In genomic region chr19:2055871-2056809, GRCh38 we compare ENCODE assay signal across 8 cellular contexts. TPM values are rescaled to one million over a fixed set of nuclear protein-coding genes. Genes with fewer than 3 reads are reported as not detected.
DNase-seq lines count a peak whose midpoint lies in the region; ATAC-seq, FAIRE-seq and TF ChIP-seq lines count a peak whose summit lies in the region.

No MANE protein-coding gene starts in this region.

- CTCF ChIA-PET in activated naive CD4-positive, alpha-beta T cell treated with anti-CD3 and anti-CD28 coated beads for 36 hours (lab: Charles Lee) = no interaction called here
- CTCF ChIA-PET in H1 (lab: Charles Lee; ENCODE audit: partially characterized antibody) = interaction anchor here (0.6 to 3.2 kb wide), 3 partner anchors 13 to 165 kb away, joined by 3 to 16 read pairs (median 5); no protein-coding TSS in a partner anchor

- peak overlapping the region; percentile 5 for H3K4ac ChIP-seq in H1 (replicated peaks; ENCODE audit: insufficient read length, low read depth, low read length)

- H3K36me3 ChIP-seq in SK-N-MC (ENCODE audit: insufficient read depth, low read length) (no peaks in the 10 kb centered on the region), H1 (ENCODE audit: control insufficient read depth in 2 of 4, insufficient read depth in 4 of 4, low read length in 3 of 4) (no peaks in the 10 kb centered on the region)

- H3K27ac Mint-ChIP-seq in activated naive CD4-positive, alpha-beta T cell treated with anti-CD3 and anti-CD28 coated beads for 36 hours = peak overlapping the region; percentile 91
- H3K27ac Mint-ChIP-seq in natural killer cell treated with Interleukin-12 subunit alpha and Interleukin-12 subunit beta and Interleukin-15 and Interleukin-18, amount 100 ng/mL, for 72 hours = peak overlapping the region; percentile 70 to 84

- H3K27me3 Mint-ChIP-seq in activated naive CD4-positive, alpha-beta T cell treated with anti-CD3 and anti-CD28 coated beads for 36 hours (ENCODE audit: low read depth) = no peaks in the 10 kb centered on the region
- no peaks in the 10 kb centered on the region for H3K27me3 Mint-ChIP-seq in natural killer cell treated with Interleukin-12 subunit alpha and Interleukin-12 subunit beta and Interleukin-15 and Interleukin-18, amount 100 ng/mL, for 72 hours

- TF ChIP-seq RAD21 in H1 (IDR thresholded peaks at IDR 0.05 in 1 of 2, conservative IDR thresholded peaks at IDR 0.05 in 1 of 2; ENCODE audit: low read depth in 2 of 2, low read length in 2 of 2) = no peak

- H3K4me1 ChIP-seq in H1 (replicated peaks in 1 of 4; ENCODE audit: control insufficient read depth in 3 of 4, insufficient read depth in 4 of 4, low read length in 3 of 4) = peaks cover 4 to 22% (median 18%) of the 10 kb centered on the region in 4 experiments

- ATAC-seq in natural killer cell treated with Interleukin-12 subunit alpha and Interleukin-12 subunit beta and Interleukin-15 and Interleukin-18, amount 100 ng/mL, for 72 hours = peak in 1 of 2 donors; percentile 10
- no peak for ATAC-seq in GM19328 (IDR thresholded peaks at IDR 0.05; ENCODE audit: unreplicated experiment)

- 0 out of 2 replicates have a peak overlapping the region, but pooled peaks have one; percentile 61 for H2BK20ac ChIP-seq in H1 (ENCODE audit: low read length)

- H2AK5ac ChIP-seq in H1 (ENCODE audit: low read depth, low read length) = no peak overlapping the region

- no peaks in the 10 kb centered on the region for H4K20me1 ChIP-seq in H1 (replicated peaks in 1 of 2; ENCODE audit: control insufficient read depth in 1 of 2, insufficient read depth in 2 of 2, low read length in 2 of 2)

- peaks cover 60% of the 10 kb centered on the region for H3K4me1 Mint-ChIP-seq in activated naive CD4-positive, alpha-beta T cell treated with anti-CD3 and anti-CD28 coated beads for 36 hours (ENCODE audit: low read depth)
- H3K4me1 Mint-ChIP-seq in natural killer cell treated with Interleukin-12 subunit alpha and Interleukin-12 subunit beta and Interleukin-15 and Interleukin-18, amount 100 ng/mL, for 72 hours (ENCODE audit: low read depth in 2 of 2) = peaks cover 13 to 35% of the 10 kb centered on the region in 2 donors

- H2BK12ac ChIP-seq in H1 (ENCODE audit: low read depth, low read length) = peak overlapping the region; percentile 85; the same call in 1 of the 2 replicates

- intact Hi-C loops in activated naive CD4-positive, alpha-beta T cell treated with anti-CD3 and anti-CD28 coated beads for 36 hours (cut with micrococcal nuclease) = no loop called here

- peak overlapping the region; percentile 89; the same call in 1 of the 2 replicates for H2BK5ac ChIP-seq in H1 (ENCODE audit: low read depth, low read length)

- H4K5ac ChIP-seq in H1 (ENCODE audit: insufficient read length, low read depth, low read length) = no peak overlapping the region

- peak overlapping the region; percentile 9; the same call in 1 of the 2 replicates for H3K27ac ChIP-seq in SK-N-MC
- H3K27ac ChIP-seq in H1 (ENCODE audit: low read depth, low read length) = no peak overlapping the region; the same call in 1 of the 2 replicates

- TF ChIP-seq POLR2A in H1 (IDR thresholded peaks at IDR 0.05; ENCODE audit: control extremely low read depth in 1 of 2, low read depth in 2 of 2, low read length in 2 of 2) = peak in 1 of 2 experiments; percentile 31; a peak in 1 of 3 replicates

- WGBS in H1 (ENCODE audit: extremely low coverage in 1 of 2, insufficient coverage in 1 of 2, insufficient read length in 1 of 2, insufficient replicate concordance in 2 of 2, low coverage in 1 of 2, low lambda C conversion rate in 2 of 2, missing lambda C conversion rate in 1 of 2), 2 experiments = 72% methylated on average over 9 of the region's 22 CpGs; no CpG with 5 or more reads in 1 of the 2 experiments

- H3K23ac ChIP-seq in H1 (ENCODE audit: insufficient read length) = no peak overlapping the region

- H3K4me3 Mint-ChIP-seq in activated naive CD4-positive, alpha-beta T cell treated with anti-CD3 and anti-CD28 coated beads for 36 hours = peak overlapping the region; percentile 62
- peak overlapping the region; percentile 52 for H3K4me3 Mint-ChIP-seq in natural killer cell treated with Interleukin-12 subunit alpha and Interleukin-12 subunit beta and Interleukin-15 and Interleukin-18, amount 100 ng/mL, for 72 hours

- peak overlapping the region; percentile 71; the same call in 1 of the 2 replicates for H3K18ac ChIP-seq in H1 (ENCODE audit: extremely low read depth, low read length)

- H3K9me3 ChIP-seq in SK-N-MC (ENCODE audit: low read depth, low read length) = no peaks in the 10 kb centered on the region
- no peaks in the 10 kb centered on the region for H3K9me3 ChIP-seq in H1 (ENCODE audit: insufficient read depth in 2 of 2, low read depth in 1 of 2, low read length in 1 of 2)

- no peak overlapping the region for H3K14ac ChIP-seq in H1 (ENCODE audit: insufficient read length)

- H3K4me2 ChIP-seq in H1 (ENCODE audit: insufficient read depth in 1 of 2, low read depth in 2 of 2, low read length in 2 of 2) = peak overlapping the region in 1 of 2 experiments; percentile 29; a peak in 2 of 4 replicates

- H2BK15ac ChIP-seq in H1 (ENCODE audit: low read length) = no peak overlapping the region; the same call in 1 of the 2 replicates

- TF ChIP-seq EP300 in H1 (IDR thresholded peaks at IDR 0.05; ENCODE audit: borderline replicate concordance in 1 of 2, low read depth in 2 of 2, low read length in 2 of 2) = no peak

- H3K9ac ChIP-seq in SK-N-MC (ENCODE audit: insufficient read length) (no peak overlapping the region), H1 (replicated peaks in 1 of 4; ENCODE audit: extremely low read depth in 1 of 4, low read depth in 3 of 4, low read length in 3 of 4) (no peak overlapping the region; a peak in 2 of 7 replicates)

- peak; percentile 65 for DNase-seq in activated naive CD4-positive, alpha-beta T cell treated with anti-CD3 and anti-CD28 coated beads for 36 hours
- no peak for DNase-seq in activated naive CD4-positive, alpha-beta T cell (lab: John Stamatoyannopoulos, UW)
- DNase-seq in SK-N-MC (ENCODE audit: low read depth, low spot score) (no peak), H1 (ENCODE audit: low read depth in 1 of 2, low spot score in 2 of 2) (peak in 1 of 2 experiments; percentile 62), NCI-H187 (lab: John Stamatoyannopoulos, UW) (no peak), DMS79 treated with DMSO at 0.1 percent for 48 hours (lab: John Stamatoyannopoulos, UW) (no peak)
- no peak for DNase-seq in natural killer cell treated with Interleukin-12 subunit alpha and Interleukin-12 subunit beta and Interleukin-15 and Interleukin-18, amount 100 ng/mL, for 72 hours (ENCODE audit: low spot score)

- 0 out of 2 replicates have a peak overlapping the region, but pooled peaks have one; percentile 26 for H2AFZ ChIP-seq in H1 (ENCODE audit: low read length)

- no peak for TF ChIP-seq CTCF in H1 (IDR thresholded peaks at IDR 0.05; ENCODE audit: control extremely low read depth in 1 of 3, insufficient read depth in 1 of 3, low read depth in 1 of 3, low read length in 3 of 3)

- no peak overlapping the region for H2BK120ac ChIP-seq in H1 (replicated peaks; ENCODE audit: low read depth, low read length)

- FAIRE-seq in H1 (lab: Jason Lieb, UNC) = no peak

- H3K4me3 ChIP-seq in SK-N-MC (no peak overlapping the region), H1 (ENCODE audit: extremely low read depth in 1 of 4, insufficient read depth in 2 of 4, low read depth in 3 of 4, low read length in 4 of 4) (no peak overlapping the region)

- H3K36me3 Mint-ChIP-seq in activated naive CD4-positive, alpha-beta T cell treated with anti-CD3 and anti-CD28 coated beads for 36 hours (ENCODE audit: low read depth) = no peaks in the 10 kb centered on the region
- H3K36me3 Mint-ChIP-seq in natural killer cell treated with Interleukin-12 subunit alpha and Interleukin-12 subunit beta and Interleukin-15 and Interleukin-18, amount 100 ng/mL, for 72 hours = no peaks in the 10 kb centered on the region

- 0 out of 2 replicates have a peak overlapping the region, but pooled peaks have one; percentile 64 for H4K8ac ChIP-seq in H1 (ENCODE audit: extremely low read depth, insufficient read depth, low read length)

- H3K27me3 ChIP-seq in H1 (replicated peaks in 1 of 4; ENCODE audit: control insufficient read depth in 3 of 4, extremely low read depth in 1 of 4, insufficient read depth in 3 of 4, low read length in 3 of 4) = no peaks in the 10 kb centered on the region

- peaks cover 2% of the 10 kb centered on the region; the same call in 1 of the 2 replicates for H3K23me2 ChIP-seq in H1 (ENCODE audit: low read depth, low read length)

- POLR2A ChIA-PET in H1 (lab: Charles Lee; ENCODE audit: partially characterized antibody) = interaction anchor here (0.8 to 22.2 kb wide), 3 partner anchors 10 to 150 kb away, joined by 5 to 524 read pairs (median 7); no protein-coding TSS in a partner anchor

- no peaks in the 10 kb centered on the region for H3K79me2 ChIP-seq in H1 (ENCODE audit: control insufficient read depth in 1 of 2, insufficient read depth in 2 of 2, low read length in 2 of 2)

- H3K9me3 Mint-ChIP-seq in activated naive CD4-positive, alpha-beta T cell treated with anti-CD3 and anti-CD28 coated beads for 36 hours = no peaks in the 10 kb centered on the region
- H3K9me3 Mint-ChIP-seq in natural killer cell treated with Interleukin-12 subunit alpha and Interleukin-12 subunit beta and Interleukin-15 and Interleukin-18, amount 100 ng/mL, for 72 hours = no peaks in the 10 kb centered on the region

- no peak overlapping the region for H3K56ac ChIP-seq in H1 (replicated peaks; ENCODE audit: insufficient read length, low read depth, low read length)

- H4K91ac ChIP-seq in H1 (replicated peaks; ENCODE audit: insufficient read length, low read length) = no peak overlapping the region

- no peaks in the 10 kb centered on the region for H3K79me1 ChIP-seq in H1 (ENCODE audit: low read depth, low read length)

RNA-seq across cellular contexts. Expression of gene MKNK2, which starts 5.1 kb away (rescaled TPM):
- total RNA-seq in activated naive CD4-positive, alpha-beta T cell treated with anti-CD3 and anti-CD28 coated beads for 36 hours = 100 to 1,000 TPM; 155 to 157 TPM
- 163 and 174 TPM in 2 replicates for total RNA-seq in H1 (2021; fragmentation: NEBNext Ultra II Directional; extraction: Animal tissue kit (Norgen Biotek cat#: 25700))
- 166 and 200 TPM in 2 replicates for polyA plus RNA-seq in H1 (2011; rRNA removed)
- polyA plus RNA-seq in H1 (2011; cell fraction: cytosol; rRNA removed) = 102 TPM
- polyA plus RNA-seq in H1 (2011; cell fraction: nucleus; rRNA removed) = 175 TPM
- 78.8 to 121 TPM (median 107 TPM) in 4 replicates for polyA plus RNA-seq in H1 (2012, experiment 1 of 2)
- polyA plus RNA-seq in H1 (2012, experiment 2 of 2) = 103 TPM
- polyA plus RNA-seq in H1 (2013, experiment 1 of 2) = 122 TPM
- 125 TPM for polyA plus RNA-seq in H1 (2013, experiment 2 of 2)
- 66.6 and 68.9 TPM in 2 replicates for polyA minus RNA-seq in H1 (2011; rRNA and poly(A)+ RNA removed)
- 116 TPM for polyA minus RNA-seq in H1 (2011; cell fraction: cytosol; rRNA and poly(A)+ RNA removed)
- 61.1 TPM for polyA minus RNA-seq in H1 (2011; cell fraction: nucleus; rRNA and poly(A)+ RNA removed)
- 100 to 1,000 TPM; 303 to 308 TPM for total RNA-seq in natural killer cell treated with Interleukin-12 subunit alpha and Interleukin-12 subunit beta and Interleukin-15 and Interleukin-18, amount 100 ng/mL, for 72 hours

RNA-seq across cellular contexts. Expression of gene MOB3A, which starts 40.0 kb away (rescaled TPM):
- total RNA-seq in activated naive CD4-positive, alpha-beta T cell treated with anti-CD3 and anti-CD28 coated beads for 36 hours = 10 to 100 TPM; 43.7 to 44.1 TPM
- total RNA-seq in H1 (2021; fragmentation: NEBNext Ultra II Directional; extraction: Animal tissue kit (Norgen Biotek cat#: 25700)) = 9.2 and 9.8 TPM in 2 replicates
- polyA plus RNA-seq in H1 (2011; rRNA removed) = 9.6 and 10.2 TPM in 2 replicates
- 5.2 TPM for polyA plus RNA-seq in H1 (2011; cell fraction: cytosol; rRNA removed)
- polyA plus RNA-seq in H1 (2011; cell fraction: nucleus; rRNA removed) = 8.1 TPM
- polyA plus RNA-seq in H1 (2012, experiment 1 of 2) = 5.2 to 7.4 TPM (median 7.0 TPM) in 4 replicates
- 5.2 TPM for polyA plus RNA-seq in H1 (2012, experiment 2 of 2)
- polyA plus RNA-seq in H1 (2013, experiment 1 of 2) = 7.2 TPM
- 7.5 TPM for polyA plus RNA-seq in H1 (2013, experiment 2 of 2)
- polyA minus RNA-seq in H1 (2011; rRNA and poly(A)+ RNA removed) = 6.6 and 8.8 TPM in 2 replicates
- polyA minus RNA-seq in H1 (2011; cell fraction: cytosol; rRNA and poly(A)+ RNA removed) = 7.0 TPM
- 3.3 TPM for polyA minus RNA-seq in H1 (2011; cell fraction: nucleus; rRNA and poly(A)+ RNA removed)
- 100 to 1,000 TPM; 180 to 212 TPM for total RNA-seq in natural killer cell treated with Interleukin-12 subunit alpha and Interleukin-12 subunit beta and Interleukin-15 and Interleukin-18, amount 100 ng/mL, for 72 hours

RNA-seq across cellular contexts. Expression of gene IZUMO4, which starts 40.6 kb away (rescaled TPM):
- total RNA-seq in activated naive CD4-positive, alpha-beta T cell treated with anti-CD3 and anti-CD28 coated beads for 36 hours = 10 to 100 TPM; 13.1 to 14.2 TPM
- total RNA-seq in H1 (2021; fragmentation: NEBNext Ultra II Directional; extraction: Animal tissue kit (Norgen Biotek cat#: 25700)) = 1.3 and 1.8 TPM in 2 replicates
- 1.9 and 2.3 TPM in 2 replicates for polyA plus RNA-seq in H1 (2011; rRNA removed)
- 2.3 TPM for polyA plus RNA-seq in H1 (2011; cell fraction: cytosol; rRNA removed)
- polyA plus RNA-seq in H1 (2011; cell fraction: nucleus; rRNA removed) = 12.4 TPM
- 0.54 to 2.7 TPM (median 2.0 TPM) in 4 replicates for polyA plus RNA-seq in H1 (2012, experiment 1 of 2)
- 1.1 TPM for polyA plus RNA-seq in H1 (2012, experiment 2 of 2)
- polyA plus RNA-seq in H1 (2013, experiment 1 of 2) = 0.95 TPM
- polyA plus RNA-seq in H1 (2013, experiment 2 of 2) = 0.75 TPM
- 0.47 TPM in 1 of 2 replicates, not detected in the other for polyA minus RNA-seq in H1 (2011; rRNA and poly(A)+ RNA removed)
- 1.5 TPM for polyA minus RNA-seq in H1 (2011; cell fraction: cytosol; rRNA and poly(A)+ RNA removed)
- 2.4 TPM for polyA minus RNA-seq in H1 (2011; cell fraction: nucleus; rRNA and poly(A)+ RNA removed)
- total RNA-seq in natural killer cell treated with Interleukin-12 subunit alpha and Interleukin-12 subunit beta and Interleukin-15 and Interleukin-18, amount 100 ng/mL, for 72 hours = 1 to 10 TPM; 5.7 to 5.9 TPM

RNA-seq across cellular contexts. Expression of gene BTBD2, which starts 40.6 kb away (rescaled TPM):
- 10 to 100 TPM; 37.0 to 49.0 TPM for total RNA-seq in activated naive CD4-positive, alpha-beta T cell treated with anti-CD3 and anti-CD28 coated beads for 36 hours
- 92.3 and 95.3 TPM in 2 replicates for total RNA-seq in H1 (2021; fragmentation: NEBNext Ultra II Directional; extraction: Animal tissue kit (Norgen Biotek cat#: 25700))
- 91.7 and 142 TPM in 2 replicates for polyA plus RNA-seq in H1 (2011; rRNA removed)
- polyA plus RNA-seq in H1 (2011; cell fraction: cytosol; rRNA removed) = 63.4 TPM
- 97.0 TPM for polyA plus RNA-seq in H1 (2011; cell fraction: nucleus; rRNA removed)
- polyA plus RNA-seq in H1 (2012, experiment 1 of 2) = 66.1 to 117 TPM (median 109 TPM) in 4 replicates
- polyA plus RNA-seq in H1 (2012, experiment 2 of 2) = 90.9 TPM
- polyA plus RNA-seq in H1 (2013, experiment 1 of 2) = 59.3 TPM
- polyA plus RNA-seq in H1 (2013, experiment 2 of 2) = 59.3 TPM
- polyA minus RNA-seq in H1 (2011; rRNA and poly(A)+ RNA removed) = 28.7 and 37.4 TPM in 2 replicates
- polyA minus RNA-seq in H1 (2011; cell fraction: cytosol; rRNA and poly(A)+ RNA removed) = 82.9 TPM
- polyA minus RNA-seq in H1 (2011; cell fraction: nucleus; rRNA and poly(A)+ RNA removed) = 47.7 TPM
- total RNA-seq in natural killer cell treated with Interleukin-12 subunit alpha and Interleukin-12 subunit beta and Interleukin-15 and Interleukin-18, amount 100 ng/mL, for 72 hours = 10 to 100 TPM; 19.9 to 23.0 TPM

Comparison
In these comparisons a context has a peak if more than half of its experiments do, and no peak if none do; other contexts are left out.
1. RNA of gene MOB3A, which starts 40.0 kb away (total RNA-seq): 180 to 212 TPM in natural killer cell treated with Interleukin-12 subunit alpha and Interleukin-12 subunit beta and Interleukin-15 and Interleukin-18, amount 100 ng/mL, for 72 hours; 43.7 to 44.1 TPM in activated naive CD4-positive, alpha-beta T cell treated with anti-CD3 and anti-CD28 coated beads for 36 hours and 9.2 to 9.8 TPM in H1; every median in the first group is over 4 times any median in the second.